Comparison of ENCODE assay signal across 21 cellular contexts in the genomic region with DNA sequence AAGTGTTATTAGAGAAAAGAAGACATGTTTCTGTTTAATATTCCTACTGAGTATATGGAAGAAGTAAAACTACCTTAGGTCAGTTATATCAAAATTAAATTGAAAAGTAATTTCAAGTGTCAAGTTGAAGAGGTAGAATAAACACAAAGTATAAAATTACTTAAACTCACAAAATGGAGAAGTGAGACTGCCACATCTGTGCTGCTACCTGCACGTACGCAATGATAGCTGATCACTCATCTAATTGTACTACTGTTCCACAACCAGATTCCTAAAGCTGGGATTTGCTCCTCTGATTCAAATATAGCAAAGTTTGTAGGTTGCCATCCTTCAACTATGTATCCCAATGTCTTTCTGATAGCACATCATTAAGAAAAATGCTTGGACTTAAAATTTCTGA. TPM values are rescaled to one million over a fixed set of nuclear protein-coding genes. Genes with fewer than 3 reads are reported as not detected.
DNase-seq lines count a peak whose midpoint lies in the region; ATAC-seq, FAIRE-seq and TF ChIP-seq lines count a peak whose summit lies in the region.
"Had no signal": no experiment of that assay in that cellular context is flagged by ENCODE, and none has a peak within 500 bp of the region (broad histone marks: within the 10 kb centered on the region; RNA-seq: fewer than 3 reads in every experiment).

No MANE protein-coding gene starts in this region.

- ATAC-seq in GM21529 (IDR thresholded peaks at IDR 0.05; ENCODE audit: unreplicated experiment) (peak; percentile 48), gastroesophageal sphincter (no peak)

- FAIRE-seq in GM18507 (lab: Jason Lieb, UNC) = peak; percentile 12
- FAIRE-seq: G401.6 had no signal

- H3K79me2 ChIP-seq in OCI-LY3 (ENCODE audit: low read length) (no peaks in the 10 kb centered on the region), osteoblast (ENCODE audit: insufficient read depth, low read length) (no peaks in the 10 kb centered on the region)

- H3K9me3 ChIP-seq in OCI-LY3 (ENCODE audit: insufficient read depth, low read length) = no peaks in the 10 kb centered on the region
- H3K9me3 ChIP-seq in osteoblast (ENCODE audit: low read depth, low read length) = no peaks in the 10 kb centered on the region
- H3K9me3 ChIP-seq in gastroesophageal sphincter = no peaks in the 10 kb centered on the region
- H3K9me3 ChIP-seq: BLaER1, HAP-1 had no signal

- H2AFZ ChIP-seq in OCI-LY3 (ENCODE audit: low read depth, low read length) = peak overlapping the region; percentile 59; the same call in 1 of the 2 replicates
- peak overlapping the region; percentile 31 for H2AFZ ChIP-seq in osteoblast (ENCODE audit: low read length)

- H3K27ac ChIP-seq in OCI-LY3 (ENCODE audit: low read length) (no peak overlapping the region), osteoblast (ENCODE audit: low read depth, low read length) (no peak overlapping the region), gastroesophageal sphincter (no peak overlapping the region)
- H3K27ac ChIP-seq: BLaER1, GM23248, HL-60, KMS-11 had no signal

- DNase-seq in GM18507 (ENCODE audit: extremely low spot score, insufficient read length, low read depth) (no peak), osteoblast (ENCODE audit: insufficient read length, low spot score, missing footprints) (no peak), SIG-M5 (lab: John Stamatoyannopoulos, UW) (no peak), NCI-H1694 treated with DMSO at 0.1 percent for 48 hours (lab: John Stamatoyannopoulos, UW) (no peak), EL (no peak)
- DNase-seq: 8988T; Calu3; CD4-positive, alpha-beta memory T cell; DND-41; GM23248 had no signal

- H3K4me2 ChIP-seq in OCI-LY3 (ENCODE audit: low read length) (peak overlapping the region; percentile 20), osteoblast (ENCODE audit: insufficient read depth, low read length) (no peak overlapping the region)
- H3K4me2 ChIP-seq: BLaER1, KMS-11 had no signal

- no peak overlapping the region for H3K4me3 ChIP-seq in OCI-LY3 (ENCODE audit: low read length)
- H3K4me3 ChIP-seq in osteoblast (ENCODE audit: insufficient read depth, low read length) = no peak overlapping the region
- H3K4me3 ChIP-seq in gastroesophageal sphincter = no peak overlapping the region
- H3K4me3 ChIP-seq: BLaER1, GM23248, HAP-1 had no signal

- H4K20me1 ChIP-seq in OCI-LY3 (ENCODE audit: insufficient read depth, low read length) (no peaks in the 10 kb centered on the region), osteoblast (ENCODE audit: insufficient read depth, low read length) (no peaks in the 10 kb centered on the region)
- H4K20me1 ChIP-seq: BLaER1 had no signal

- peaks cover 24% of the 10 kb centered on the region for H3K4me1 ChIP-seq in OCI-LY3 (ENCODE audit: low read length)
- no peaks in the 10 kb centered on the region for H3K4me1 ChIP-seq in osteoblast (ENCODE audit: insufficient read depth, low read length)
- peaks cover 0 to 6% (median 2%) of the 10 kb centered on the region in 3 donors for H3K4me1 ChIP-seq in gastroesophageal sphincter
- H3K4me1 ChIP-seq: BLaER1 had no signal

- no peak for TF ChIP-seq EP300 in gastroesophageal sphincter (IDR thresholded peaks at IDR 0.05)

- H3K36me3 ChIP-seq in OCI-LY3 (replicated peaks; ENCODE audit: low read depth, low read length) = no peaks in the 10 kb centered on the region
- no peaks in the 10 kb centered on the region for H3K36me3 ChIP-seq in osteoblast (ENCODE audit: insufficient read depth, low read length)
- H3K36me3 ChIP-seq in gastroesophageal sphincter = no peaks in the 10 kb centered on the region
- H3K36me3 ChIP-seq: BLaER1, HAP-1 had no signal

- H3K27me3 ChIP-seq in OCI-LY3 (ENCODE audit: low read depth, low read length) = no peaks in the 10 kb centered on the region
- no peaks in the 10 kb centered on the region for H3K27me3 ChIP-seq in osteoblast (ENCODE audit: insufficient read depth, low read length)
- H3K27me3 ChIP-seq in gastroesophageal sphincter = no peaks in the 10 kb centered on the region
- H3K27me3 ChIP-seq: BLaER1 had no signal

- no peak for TF ChIP-seq POLR2A in gastroesophageal sphincter (IDR thresholded peaks at IDR 0.05)

- no peak for TF ChIP-seq CTCF in OCI-LY3 (IDR thresholded peaks at IDR 0.05; ENCODE audit: low read depth, low read length)
- TF ChIP-seq CTCF in osteoblast (IDR thresholded peaks at IDR 0.05; ENCODE audit: extremely low read depth, low read depth, low read length) = no peak
- TF ChIP-seq CTCF in gastroesophageal sphincter (IDR thresholded peaks at IDR 0.05) = no peak

- 83 to 86% methylated on average over 2 of the region's 2 CpGs for WGBS in gastroesophageal sphincter (ENCODE audit: low coverage in 1 of 2), 2 donors

- no peak overlapping the region for H3K9ac ChIP-seq in OCI-LY3 (ENCODE audit: low read length)
- H3K9ac ChIP-seq: BLaER1, GM23248, KMS-11 had no signal

RNA-seq across cellular contexts. Expression of gene EQTN, which starts 24.8 kb away (rescaled TPM):
- total RNA-seq in osteoblast = not detected in 2 replicates
- 1 to 10 TPM in 1 of 4 donors, not detected in 3; 1.2 TPM for total RNA-seq in gastroesophageal sphincter
- total RNA-seq: A673; Calu3; CD4-positive, alpha-beta memory T cell; GM23248; H4; HT1080 had no signal
